In the genomic region with DNA sequence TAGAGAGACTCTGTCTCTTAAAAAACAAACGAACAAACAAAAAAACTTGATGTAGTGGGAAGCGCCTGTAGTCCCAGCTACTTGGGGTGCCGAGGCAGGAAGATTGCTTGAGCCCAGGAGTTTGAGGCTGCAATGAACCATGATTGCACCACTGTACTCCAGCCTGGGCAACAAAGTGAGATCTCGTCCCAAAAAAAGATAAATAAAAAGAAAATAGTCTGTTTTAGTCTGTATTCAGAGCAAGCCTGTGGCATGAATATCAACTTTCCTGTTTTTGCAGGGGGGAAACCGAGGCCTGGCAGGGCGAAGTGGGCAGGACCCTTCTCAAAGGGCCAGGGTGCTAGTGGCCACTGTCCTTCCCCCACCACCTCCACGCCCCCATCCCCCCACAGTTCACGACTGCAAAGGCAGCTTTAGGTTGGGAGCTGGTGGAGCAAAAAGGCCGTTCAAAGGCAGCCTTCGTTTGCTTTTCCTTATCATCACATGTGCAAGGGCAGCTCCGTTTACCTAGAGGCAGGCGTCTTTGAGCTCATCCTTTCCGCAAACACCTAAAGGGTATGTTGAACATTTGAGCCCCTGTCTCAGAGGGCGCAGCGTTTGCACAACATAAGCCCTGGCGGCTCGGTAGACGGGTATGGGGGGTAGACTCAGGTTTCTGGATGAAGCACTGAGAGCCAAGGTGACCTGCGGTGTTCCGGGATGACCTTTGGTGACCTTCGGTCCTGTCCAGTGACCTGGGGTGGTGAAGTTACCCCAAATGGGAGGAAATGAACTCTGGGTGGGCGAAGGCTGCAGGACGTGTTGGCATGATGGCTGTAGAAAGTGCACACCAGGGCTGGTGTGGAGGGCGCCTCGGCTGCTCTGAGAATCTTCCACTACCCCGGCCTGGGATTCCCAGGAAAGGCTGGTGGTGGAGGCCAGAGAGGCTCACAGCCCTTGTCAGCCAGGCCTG, we compare ENCODE assay signal across 1 cellular context.
TF ChIP-seq lines count a peak whose summit lies in the region.

No MANE protein-coding gene starts in this region.

TF ChIP-seq in SK-N-SH, 30 proteins besides CTCF, POLR2A, EP300 and RAD21:
- TF ChIP-seq FOXJ3 (CRISPR knock-in tag; IDR thresholded peaks at IDR 0.05) (no peak), SIN3A (IDR thresholded peaks at IDR 0.05; ENCODE audit: borderline replicate concordance, low read depth, low read length) (no peak), MEF2A (IDR thresholded peaks at IDR 0.05; ENCODE audit: borderline replicate concordance, low read depth) (no peak), NFIC (IDR thresholded peaks at IDR 0.05; ENCODE audit: borderline replicate concordance) (no peak), RCOR1 (IDR thresholded peaks at IDR 0.05; ENCODE audit: low read length) (no peak), RFX5 (IDR thresholded peaks at IDR 0.05; ENCODE audit: low read length) (no peak), JUND (IDR thresholded peaks at IDR 0.05) (no peak), TAF1 (IDR thresholded peaks at IDR 0.05; ENCODE audit: borderline replicate concordance, low read depth, low read length) (no peak), GABPA (IDR thresholded peaks at IDR 0.05; ENCODE audit: low read depth) (no peak), SMC3 (IDR thresholded peaks at IDR 0.05; ENCODE audit: low read depth, low read length) (no peak), POLR2AphosphoS5 (IDR thresholded peaks at IDR 0.05; ENCODE audit: low read depth, low read length) (no peak), NRF1 (IDR thresholded peaks at IDR 0.05; ENCODE audit: low read depth, low read length) (no peak), RXRA (IDR thresholded peaks at IDR 0.05; ENCODE audit: borderline replicate concordance, low read depth) (no peak)
- TF ChIP-seq, protein P1, sequence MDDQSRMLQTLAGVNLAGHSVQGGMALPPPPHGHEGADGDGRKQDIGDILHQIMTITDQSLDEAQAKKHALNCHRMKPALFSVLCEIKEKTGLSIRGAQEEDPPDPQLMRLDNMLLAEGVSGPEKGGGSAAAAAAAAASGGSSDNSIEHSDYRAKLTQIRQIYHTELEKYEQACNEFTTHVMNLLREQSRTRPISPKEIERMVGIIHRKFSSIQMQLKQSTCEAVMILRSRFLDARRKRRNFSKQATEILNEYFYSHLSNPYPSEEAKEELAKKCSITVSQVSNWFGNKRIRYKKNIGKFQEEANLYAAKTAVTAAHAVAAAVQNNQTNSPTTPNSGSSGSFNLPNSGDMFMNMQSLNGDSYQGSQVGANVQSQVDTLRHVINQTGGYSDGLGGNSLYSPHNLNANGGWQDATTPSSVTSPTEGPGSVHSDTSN (IDR thresholded peaks at IDR 0.05) = no peak
- TF ChIP-seq, protein P2, sequence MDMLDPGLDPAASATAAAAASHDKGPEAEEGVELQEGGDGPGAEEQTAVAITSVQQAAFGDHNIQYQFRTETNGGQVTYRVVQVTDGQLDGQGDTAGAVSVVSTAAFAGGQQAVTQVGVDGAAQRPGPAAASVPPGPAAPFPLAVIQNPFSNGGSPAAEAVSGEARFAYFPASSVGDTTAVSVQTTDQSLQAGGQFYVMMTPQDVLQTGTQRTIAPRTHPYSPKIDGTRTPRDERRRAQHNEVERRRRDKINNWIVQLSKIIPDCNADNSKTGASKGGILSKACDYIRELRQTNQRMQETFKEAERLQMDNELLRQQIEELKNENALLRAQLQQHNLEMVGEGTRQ (IDR thresholded peaks at IDR 0.05; ENCODE audit: borderline replicate concordance, low read depth, low read length) = no peak
- TF ChIP-seq, protein P3, sequence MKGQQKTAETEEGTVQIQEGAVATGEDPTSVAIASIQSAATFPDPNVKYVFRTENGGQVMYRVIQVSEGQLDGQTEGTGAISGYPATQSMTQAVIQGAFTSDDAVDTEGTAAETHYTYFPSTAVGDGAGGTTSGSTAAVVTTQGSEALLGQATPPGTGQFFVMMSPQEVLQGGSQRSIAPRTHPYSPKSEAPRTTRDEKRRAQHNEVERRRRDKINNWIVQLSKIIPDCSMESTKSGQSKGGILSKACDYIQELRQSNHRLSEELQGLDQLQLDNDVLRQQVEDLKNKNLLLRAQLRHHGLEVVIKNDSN (IDR thresholded peaks at IDR 0.05; ENCODE audit: borderline replicate concordance, low read depth) = no peak
- TF ChIP-seq, protein P4, sequence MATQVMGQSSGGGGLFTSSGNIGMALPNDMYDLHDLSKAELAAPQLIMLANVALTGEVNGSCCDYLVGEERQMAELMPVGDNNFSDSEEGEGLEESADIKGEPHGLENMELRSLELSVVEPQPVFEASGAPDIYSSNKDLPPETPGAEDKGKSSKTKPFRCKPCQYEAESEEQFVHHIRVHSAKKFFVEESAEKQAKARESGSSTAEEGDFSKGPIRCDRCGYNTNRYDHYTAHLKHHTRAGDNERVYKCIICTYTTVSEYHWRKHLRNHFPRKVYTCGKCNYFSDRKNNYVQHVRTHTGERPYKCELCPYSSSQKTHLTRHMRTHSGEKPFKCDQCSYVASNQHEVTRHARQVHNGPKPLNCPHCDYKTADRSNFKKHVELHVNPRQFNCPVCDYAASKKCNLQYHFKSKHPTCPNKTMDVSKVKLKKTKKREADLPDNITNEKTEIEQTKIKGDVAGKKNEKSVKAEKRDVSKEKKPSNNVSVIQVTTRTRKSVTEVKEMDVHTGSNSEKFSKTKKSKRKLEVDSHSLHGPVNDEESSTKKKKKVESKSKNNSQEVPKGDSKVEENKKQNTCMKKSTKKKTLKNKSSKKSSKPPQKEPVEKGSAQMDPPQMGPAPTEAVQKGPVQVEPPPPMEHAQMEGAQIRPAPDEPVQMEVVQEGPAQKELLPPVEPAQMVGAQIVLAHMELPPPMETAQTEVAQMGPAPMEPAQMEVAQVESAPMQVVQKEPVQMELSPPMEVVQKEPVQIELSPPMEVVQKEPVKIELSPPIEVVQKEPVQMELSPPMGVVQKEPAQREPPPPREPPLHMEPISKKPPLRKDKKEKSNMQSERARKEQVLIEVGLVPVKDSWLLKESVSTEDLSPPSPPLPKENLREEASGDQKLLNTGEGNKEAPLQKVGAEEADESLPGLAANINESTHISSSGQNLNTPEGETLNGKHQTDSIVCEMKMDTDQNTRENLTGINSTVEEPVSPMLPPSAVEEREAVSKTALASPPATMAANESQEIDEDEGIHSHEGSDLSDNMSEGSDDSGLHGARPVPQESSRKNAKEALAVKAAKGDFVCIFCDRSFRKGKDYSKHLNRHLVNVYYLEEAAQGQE (IDR thresholded peaks at IDR 0.05; ENCODE audit: low read depth, low read length) = no peak
- TF ChIP-seq, protein P5, sequence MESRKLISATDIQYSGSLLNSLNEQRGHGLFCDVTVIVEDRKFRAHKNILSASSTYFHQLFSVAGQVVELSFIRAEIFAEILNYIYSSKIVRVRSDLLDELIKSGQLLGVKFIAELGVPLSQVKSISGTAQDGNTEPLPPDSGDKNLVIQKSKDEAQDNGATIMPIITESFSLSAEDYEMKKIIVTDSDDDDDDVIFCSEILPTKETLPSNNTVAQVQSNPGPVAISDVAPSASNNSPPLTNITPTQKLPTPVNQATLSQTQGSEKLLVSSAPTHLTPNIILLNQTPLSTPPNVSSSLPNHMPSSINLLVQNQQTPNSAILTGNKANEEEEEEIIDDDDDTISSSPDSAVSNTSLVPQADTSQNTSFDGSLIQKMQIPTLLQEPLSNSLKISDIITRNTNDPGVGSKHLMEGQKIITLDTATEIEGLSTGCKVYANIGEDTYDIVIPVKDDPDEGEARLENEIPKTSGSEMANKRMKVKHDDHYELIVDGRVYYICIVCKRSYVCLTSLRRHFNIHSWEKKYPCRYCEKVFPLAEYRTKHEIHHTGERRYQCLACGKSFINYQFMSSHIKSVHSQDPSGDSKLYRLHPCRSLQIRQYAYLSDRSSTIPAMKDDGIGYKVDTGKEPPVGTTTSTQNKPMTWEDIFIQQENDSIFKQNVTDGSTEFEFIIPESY (IDR thresholded peaks at IDR 0.05; ENCODE audit: borderline replicate concordance, low read depth) = no peak
